8 cellular contexts compared by ENCODE assay signal in genomic region chr1:180953291-180953747, GRCh38. TPM values are rescaled to one million over a fixed set of nuclear protein-coding genes. Genes with fewer than 3 reads are reported as not detected.
DNase-seq lines count a peak whose midpoint lies in the region; ATAC-seq and TF ChIP-seq lines count a peak whose summit lies in the region.

No MANE protein-coding gene starts in this region.

- intact Hi-C loops in left lung (cut with DNase I) (no loop called here), aorta (cut with DNase I) (loop anchor here (10.0 kb wide), 2 partner anchors 61 to 191 kb away; no protein-coding TSS in a partner anchor)

- no peaks in the 10 kb centered on the region for H3K9me3 ChIP-seq in left lung
- H3K9me3 ChIP-seq in aorta (ENCODE audit: control insufficient read depth, low read length), result no peaks in the 10 kb centered on the region

- peaks cover 6 to 29% of the 10 kb centered on the region in 2 donors for H3K4me1 ChIP-seq in left lung
- H3K4me1 ChIP-seq in aorta (ENCODE audit: control insufficient read depth in 1 of 2, insufficient read depth in 2 of 2, low read length in 2 of 2), result no peaks in the 10 kb centered on the region

- WGBS in aorta, 2 donors, result 44 to 51% methylated on average over 16 of the region's 16 CpGs

- H3K36me3 Mint-ChIP-seq in activated naive CD4-positive, alpha-beta T cell treated with anti-CD3 and anti-CD28 coated beads, Interleukin-2, amount 50 U/mL, for 72 hours, result peaks cover 13 to 19% of the 10 kb centered on the region in 2 donors

- DNase-seq in AG10803 (ENCODE audit: low read depth) (no peak), left lung (no peak), aorta (peak; percentile 45 to 75), NCI-H1048 (lab: John Stamatoyannopoulos, UW) (no peak), GM19238 (ENCODE audit: insufficient read length, low spot score) (no peak)
- no peak for DNase-seq in activated naive CD4-positive, alpha-beta T cell treated with anti-CD3 and anti-CD28 coated beads, Interleukin-2, amount 50 U/mL, for 72 hours (ENCODE audit: low spot score in 2 of 2)

- H3K36me3 ChIP-seq in left lung, result peaks cover 0 to 11% of the 10 kb centered on the region in 2 donors
- no peaks in the 10 kb centered on the region for H3K36me3 ChIP-seq in aorta (ENCODE audit: control insufficient read depth in 1 of 2, insufficient read depth in 2 of 2, low read length in 1 of 2)

- no peak for TF ChIP-seq CTCF in AG10803 (conservative IDR thresholded peaks at IDR 0.05; ENCODE audit: low read length)
- no peak for TF ChIP-seq CTCF in left lung (IDR thresholded peaks at IDR 0.05)

- peak overlapping the region; percentile 55 for H3K4me3 ChIP-seq in AG10803 (ENCODE audit: low read length)
- H3K4me3 ChIP-seq in left lung, result peak overlapping the region; percentile 46 to 60
- peak overlapping the region; percentile 22 to 35 for H3K4me3 ChIP-seq in aorta (ENCODE audit: low read length in 2 of 2)

- H3K27me3 ChIP-seq in left lung (no peaks in the 10 kb centered on the region), aorta (ENCODE audit: control insufficient read depth in 1 of 2, insufficient read depth in 2 of 2, low read length in 1 of 2) (no peaks in the 10 kb centered on the region)

- peak overlapping the region in 1 of 2 donors; percentile 48 for H3K27ac ChIP-seq in left lung
- H3K27ac ChIP-seq in aorta (ENCODE audit: low read depth in 1 of 2, low read length in 2 of 2), result no peak overlapping the region

- peaks cover 0 to 4% of the 10 kb centered on the region in 2 donors for H3K9me3 Mint-ChIP-seq in activated naive CD4-positive, alpha-beta T cell treated with anti-CD3 and anti-CD28 coated beads, Interleukin-2, amount 50 U/mL, for 72 hours

- ATAC-seq in GM18867 (IDR thresholded peaks at IDR 0.05; ENCODE audit: unreplicated experiment) (peak; percentile 13), HG03432 (IDR thresholded peaks at IDR 0.05; ENCODE audit: unreplicated experiment) (peak; percentile 34), left lung (peak; percentile 21), aorta (ENCODE audit: low FRiP score) (no peak)
- peak; percentile 2 to 60 for ATAC-seq in activated naive CD4-positive, alpha-beta T cell treated with anti-CD3 and anti-CD28 coated beads, Interleukin-2, amount 50 U/mL, for 72 hours

- no peak overlapping the region for H3K27ac Mint-ChIP-seq in activated naive CD4-positive, alpha-beta T cell treated with anti-CD3 and anti-CD28 coated beads, Interleukin-2, amount 50 U/mL, for 72 hours

RNA-seq across cellular contexts. Expression of gene KIAA1614, which starts 40.6 kb away (rescaled TPM):
- under 1 TPM; 0.05 to 0.31 TPM for total RNA-seq in activated naive CD4-positive, alpha-beta T cell treated with anti-CD3 and anti-CD28 coated beads, Interleukin-2, amount 50 U/mL, for 72 hours
- total RNA-seq in left lung (1 to 10 TPM; 3.6 to 5.1 TPM), aorta (10 to 100 TPM in 1 of 2 donors, 1 to 10 TPM in 1; 9.8 to 10.5 TPM)
- 1 to 10 TPM; 4.3 to 8.1 TPM for polyA plus RNA-seq in aorta

Comparison
In these comparisons a context has a peak if more than half of its experiments do, and no peak if none do; other contexts are left out.
1. DNase-seq: peak in aorta (2 of 2); none in AG10803 (single experiment), activated naive CD4-positive, alpha-beta T cell treated with anti-CD3 and anti-CD28 coated beads, Interleukin-2, amount 50 U/mL, for 72 hours (0 of 2), left lung (0 of 2), NCI-H1048 (single experiment) and GM19238 (single experiment).
2. intact Hi-C loops: an anchor here in aorta (10.0 kb wide); none called in left lung.
3. Peak in every context shown above with its lines, with median percentiles within 50 percentile points of each other: H3K4me3 ChIP-seq.